8 cellular contexts compared by ENCODE assay signal in genomic region chr11:75352417-75353206, GRCh38. TPM values are rescaled to one million over a fixed set of nuclear protein-coding genes. Genes with fewer than 3 reads are reported as not detected.
DNase-seq lines count a peak whose midpoint lies in the region; ATAC-seq and TF ChIP-seq lines count a peak whose summit lies in the region.

No MANE protein-coding gene starts in this region.

- CTCF ChIA-PET in activated CD8-positive, alpha-beta T cell treated with anti-CD3 and anti-CD28 coated beads, Interleukin-2, amount 10 ng/mL, durations not matched to agents 7 days and 5 days (lab: Charles Lee) = interaction anchor here (0.9 to 5.1 kb wide), 13 partner anchors 10 to 179 kb away, joined by 3 to 53 read pairs (median 5); no protein-coding TSS in a partner anchor

- peak overlapping the region; percentile 68 for H3K4me3 ChIP-seq in AG10803 (ENCODE audit: low read length)

- peak overlapping the region; percentile 87 for H3K4me3 Mint-ChIP-seq in activated CD8-positive, alpha-beta T cell treated with anti-CD3 and anti-CD28 coated beads, Interleukin-2, amount 10 ng/mL, durations not matched to agents 7 days and 5 days

- no peak for TF ChIP-seq CTCF in AG10803 (conservative IDR thresholded peaks at IDR 0.05; ENCODE audit: low read length)

- POLR2A ChIA-PET in activated CD8-positive, alpha-beta T cell treated with anti-CD3 and anti-CD28 coated beads, Interleukin-2, amount 10 ng/mL, durations not matched to agents 7 days and 5 days (lab: Charles Lee) = interaction anchor here (0.6 to 2.0 kb wide), 13 partner anchors 10 to 363 kb away, joined by 3 to 22 read pairs (median 6); partner anchors contain the start of gene GDPD5

- DNase-seq in AG10803 (ENCODE audit: low read depth) (no peak), hepatic stellate cell (ENCODE audit: low spot score) (peak; percentile 49), NCI-H446 treated with DMSO at 0.1 percent for 48 hours (lab: John Stamatoyannopoulos, UW) (no peak), globus pallidus (ENCODE audit: low spot score) (no peak), NCI-H524 (lab: John Stamatoyannopoulos, UW) (no peak)
- peak; percentile 77 for DNase-seq in activated CD8-positive, alpha-beta T cell treated with anti-CD3 and anti-CD28 coated beads, Interleukin-2, amount 10 ng/mL, durations not matched to agents 7 days and 5 days
- peak; percentile 28 for DNase-seq in stimulated activated CD8-positive, alpha-beta memory T cell treated with anti-CD3 and anti-CD28 coated beads, Interleukin-12 subunit alpha, Interleukin-12 subunit beta, amount 100 ng/mL, for 4 hours (ENCODE audit: low read depth)

- H3K27ac Mint-ChIP-seq in activated CD8-positive, alpha-beta T cell treated with anti-CD3 and anti-CD28 coated beads, Interleukin-2, amount 10 ng/mL, durations not matched to agents 7 days and 5 days = peak overlapping the region; percentile 94

- no peaks in the 10 kb centered on the region for H3K9me3 Mint-ChIP-seq in activated CD8-positive, alpha-beta T cell treated with anti-CD3 and anti-CD28 coated beads, Interleukin-2, amount 10 ng/mL, durations not matched to agents 7 days and 5 days (ENCODE audit: insufficient read depth)

- peak; percentile 32 for ATAC-seq in HG02938 (IDR thresholded peaks at IDR 0.05; ENCODE audit: unreplicated experiment)
- ATAC-seq in activated CD8-positive, alpha-beta T cell treated with anti-CD3 and anti-CD28 coated beads, Interleukin-2, amount 10 ng/mL, durations not matched to agents 7 days and 5 days = peak; percentile 62

- peaks cover 17% of the 10 kb centered on the region for H3K36me3 Mint-ChIP-seq in activated CD8-positive, alpha-beta T cell treated with anti-CD3 and anti-CD28 coated beads, Interleukin-2, amount 10 ng/mL, durations not matched to agents 7 days and 5 days (ENCODE audit: low read depth)

- H3K27me3 Mint-ChIP-seq in activated CD8-positive, alpha-beta T cell treated with anti-CD3 and anti-CD28 coated beads, Interleukin-2, amount 10 ng/mL, durations not matched to agents 7 days and 5 days (ENCODE audit: low read depth) = no peaks in the 10 kb centered on the region

- H3K4me1 Mint-ChIP-seq in activated CD8-positive, alpha-beta T cell treated with anti-CD3 and anti-CD28 coated beads, Interleukin-2, amount 10 ng/mL, durations not matched to agents 7 days and 5 days (ENCODE audit: low read depth) = peaks cover 54% of the 10 kb centered on the region

RNA-seq across cellular contexts. Expression of gene ARRB1, which starts 1.2 kb away (rescaled TPM):
- 10 to 100 TPM; 69.4 to 82.6 TPM for total RNA-seq in activated CD8-positive, alpha-beta T cell treated with anti-CD3 and anti-CD28 coated beads, Interleukin-2, amount 10 ng/mL, durations not matched to agents 7 days and 5 days

RNA-seq across cellular contexts. Expression of gene RPS3, which starts 46.7 kb away (rescaled TPM):
- 1,000 to 10,000 TPM; 2,820 to 2,871 TPM for total RNA-seq in activated CD8-positive, alpha-beta T cell treated with anti-CD3 and anti-CD28 coated beads, Interleukin-2, amount 10 ng/mL, durations not matched to agents 7 days and 5 days

Comparison
In these comparisons a context has a peak if more than half of its experiments do, and no peak if none do; other contexts are left out.
1. DNase-seq: peak in activated CD8-positive, alpha-beta T cell treated with anti-CD3 and anti-CD28 coated beads, Interleukin-2, amount 10 ng/mL, durations not matched to agents 7 days and 5 days (single experiment), hepatic stellate cell (single experiment) and stimulated activated CD8-positive, alpha-beta memory T cell treated with anti-CD3 and anti-CD28 coated beads, Interleukin-12 subunit alpha, Interleukin-12 subunit beta, amount 100 ng/mL, for 4 hours (single experiment); none in AG10803 (single experiment), NCI-H446 treated with DMSO at 0.1 percent for 48 hours (single experiment), globus pallidus (single experiment) and NCI-H524 (0 of 2).